1 cellular context compared by ENCODE assay signal in the genomic region with DNA sequence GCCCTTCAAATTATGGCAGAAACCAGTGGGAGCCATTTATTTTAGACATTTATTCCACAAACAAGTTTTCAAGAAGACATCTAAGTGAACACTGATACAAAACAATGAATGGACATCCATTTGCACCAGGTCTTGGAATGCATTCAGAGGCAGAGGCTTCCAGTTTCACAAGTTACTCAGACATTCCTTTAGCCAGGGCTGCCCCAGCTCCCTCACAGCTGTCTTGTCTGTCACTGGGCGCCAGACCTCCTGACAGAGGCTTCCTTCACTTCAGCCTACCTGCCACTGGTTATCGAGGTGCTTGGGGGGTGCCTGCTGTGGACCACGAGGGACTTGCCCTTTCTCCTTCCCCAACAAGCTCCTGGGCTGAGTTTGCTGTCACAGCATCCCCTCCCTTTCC.
TF ChIP-seq lines count a peak whose summit lies in the region.

No MANE protein-coding gene starts in this region.

TF ChIP-seq in GM23338, 12 proteins besides CTCF, POLR2A, EP300 and RAD21 (continued from another document):
- TF ChIP-seq, protein P1, sequence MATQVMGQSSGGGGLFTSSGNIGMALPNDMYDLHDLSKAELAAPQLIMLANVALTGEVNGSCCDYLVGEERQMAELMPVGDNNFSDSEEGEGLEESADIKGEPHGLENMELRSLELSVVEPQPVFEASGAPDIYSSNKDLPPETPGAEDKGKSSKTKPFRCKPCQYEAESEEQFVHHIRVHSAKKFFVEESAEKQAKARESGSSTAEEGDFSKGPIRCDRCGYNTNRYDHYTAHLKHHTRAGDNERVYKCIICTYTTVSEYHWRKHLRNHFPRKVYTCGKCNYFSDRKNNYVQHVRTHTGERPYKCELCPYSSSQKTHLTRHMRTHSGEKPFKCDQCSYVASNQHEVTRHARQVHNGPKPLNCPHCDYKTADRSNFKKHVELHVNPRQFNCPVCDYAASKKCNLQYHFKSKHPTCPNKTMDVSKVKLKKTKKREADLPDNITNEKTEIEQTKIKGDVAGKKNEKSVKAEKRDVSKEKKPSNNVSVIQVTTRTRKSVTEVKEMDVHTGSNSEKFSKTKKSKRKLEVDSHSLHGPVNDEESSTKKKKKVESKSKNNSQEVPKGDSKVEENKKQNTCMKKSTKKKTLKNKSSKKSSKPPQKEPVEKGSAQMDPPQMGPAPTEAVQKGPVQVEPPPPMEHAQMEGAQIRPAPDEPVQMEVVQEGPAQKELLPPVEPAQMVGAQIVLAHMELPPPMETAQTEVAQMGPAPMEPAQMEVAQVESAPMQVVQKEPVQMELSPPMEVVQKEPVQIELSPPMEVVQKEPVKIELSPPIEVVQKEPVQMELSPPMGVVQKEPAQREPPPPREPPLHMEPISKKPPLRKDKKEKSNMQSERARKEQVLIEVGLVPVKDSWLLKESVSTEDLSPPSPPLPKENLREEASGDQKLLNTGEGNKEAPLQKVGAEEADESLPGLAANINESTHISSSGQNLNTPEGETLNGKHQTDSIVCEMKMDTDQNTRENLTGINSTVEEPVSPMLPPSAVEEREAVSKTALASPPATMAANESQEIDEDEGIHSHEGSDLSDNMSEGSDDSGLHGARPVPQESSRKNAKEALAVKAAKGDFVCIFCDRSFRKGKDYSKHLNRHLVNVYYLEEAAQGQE (IDR thresholded peaks at IDR 0.05; ENCODE audit: unreplicated experiment), result no peak
- TF ChIP-seq, protein P2, sequence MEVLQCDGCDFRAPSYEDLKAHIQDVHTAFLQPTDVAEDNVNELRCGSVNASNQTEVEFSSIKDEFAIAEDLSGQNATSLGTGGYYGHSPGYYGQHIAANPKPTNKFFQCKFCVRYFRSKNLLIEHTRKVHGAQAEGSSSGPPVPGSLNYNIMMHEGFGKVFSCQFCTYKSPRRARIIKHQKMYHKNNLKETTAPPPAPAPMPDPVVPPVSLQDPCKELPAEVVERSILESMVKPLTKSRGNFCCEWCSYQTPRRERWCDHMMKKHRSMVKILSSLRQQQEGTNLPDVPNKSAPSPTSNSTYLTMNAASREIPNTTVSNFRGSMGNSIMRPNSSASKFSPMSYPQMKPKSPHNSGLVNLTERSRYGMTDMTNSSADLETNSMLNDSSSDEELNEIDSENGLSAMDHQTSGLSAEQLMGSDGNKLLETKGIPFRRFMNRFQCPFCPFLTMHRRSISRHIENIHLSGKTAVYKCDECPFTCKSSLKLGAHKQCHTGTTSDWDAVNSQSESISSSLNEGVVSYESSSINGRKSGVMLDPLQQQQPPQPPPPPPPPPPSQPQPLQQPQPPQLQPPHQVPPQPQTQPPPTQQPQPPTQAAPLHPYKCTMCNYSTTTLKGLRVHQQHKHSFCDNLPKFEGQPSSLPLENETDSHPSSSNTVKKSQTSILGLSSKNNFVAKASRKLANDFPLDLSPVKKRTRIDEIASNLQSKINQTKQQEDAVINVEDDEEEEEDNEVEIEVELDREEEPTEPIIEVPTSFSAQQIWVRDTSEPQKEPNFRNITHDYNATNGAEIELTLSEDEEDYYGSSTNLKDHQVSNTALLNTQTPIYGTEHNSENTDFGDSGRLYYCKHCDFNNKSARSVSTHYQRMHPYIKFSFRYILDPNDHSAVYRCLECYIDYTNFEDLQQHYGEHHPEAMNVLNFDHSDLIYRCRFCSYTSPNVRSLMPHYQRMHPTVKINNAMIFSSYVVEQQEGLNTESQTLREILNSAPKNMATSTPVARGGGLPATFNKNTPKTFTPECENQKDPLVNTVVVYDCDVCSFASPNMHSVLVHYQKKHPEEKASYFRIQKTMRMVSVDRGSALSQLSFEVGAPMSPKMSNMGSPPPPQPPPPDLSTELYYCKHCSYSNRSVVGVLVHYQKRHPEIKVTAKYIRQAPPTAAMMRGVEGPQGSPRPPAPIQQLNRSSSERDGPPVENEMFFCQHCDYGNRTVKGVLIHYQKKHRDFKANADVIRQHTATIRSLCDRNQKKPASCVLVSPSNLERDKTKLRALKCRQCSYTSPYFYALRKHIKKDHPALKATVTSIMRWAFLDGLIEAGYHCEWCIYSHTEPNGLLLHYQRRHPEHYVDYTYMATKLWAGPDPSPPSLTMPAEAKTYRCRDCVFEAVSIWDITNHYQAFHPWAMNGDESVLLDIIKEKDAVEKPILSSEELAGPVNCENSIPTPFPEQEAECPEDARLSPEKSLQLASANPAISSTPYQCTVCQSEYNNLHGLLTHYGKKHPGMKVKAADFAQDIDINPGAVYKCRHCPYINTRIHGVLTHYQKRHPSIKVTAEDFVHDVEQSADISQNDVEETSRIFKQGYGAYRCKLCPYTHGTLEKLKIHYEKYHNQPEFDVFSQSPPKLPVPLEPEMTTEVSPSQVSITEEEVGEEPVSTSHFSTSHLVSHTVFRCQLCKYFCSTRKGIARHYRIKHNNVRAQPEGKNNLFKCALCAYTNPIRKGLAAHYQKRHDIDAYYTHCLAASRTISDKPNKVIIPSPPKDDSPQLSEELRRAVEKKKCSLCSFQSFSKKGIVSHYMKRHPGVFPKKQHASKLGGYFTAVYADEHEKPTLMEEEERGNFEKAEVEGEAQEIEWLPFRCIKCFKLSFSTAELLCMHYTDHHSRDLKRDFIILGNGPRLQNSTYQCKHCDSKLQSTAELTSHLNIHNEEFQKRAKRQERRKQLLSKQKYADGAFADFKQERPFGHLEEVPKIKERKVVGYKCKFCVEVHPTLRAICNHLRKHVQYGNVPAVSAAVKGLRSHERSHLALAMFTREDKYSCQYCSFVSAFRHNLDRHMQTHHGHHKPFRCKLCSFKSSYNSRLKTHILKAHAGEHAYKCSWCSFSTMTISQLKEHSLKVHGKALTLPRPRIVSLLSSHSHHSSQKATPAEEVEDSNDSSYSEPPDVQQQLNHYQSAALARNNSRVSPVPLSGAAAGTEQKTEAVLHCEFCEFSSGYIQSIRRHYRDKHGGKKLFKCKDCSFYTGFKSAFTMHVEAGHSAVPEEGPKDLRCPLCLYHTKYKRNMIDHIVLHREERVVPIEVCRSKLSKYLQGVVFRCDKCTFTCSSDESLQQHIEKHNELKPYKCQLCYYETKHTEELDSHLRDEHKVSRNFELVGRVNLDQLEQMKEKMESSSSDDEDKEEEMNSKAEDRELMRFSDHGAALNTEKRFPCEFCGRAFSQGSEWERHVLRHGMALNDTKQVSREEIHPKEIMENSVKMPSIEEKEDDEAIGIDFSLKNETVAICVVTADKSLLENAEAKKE (CRISPR knock-in tag; IDR thresholded peaks at IDR 0.05), result no peak
- TF ChIP-seq EZH2 (IDR thresholded peaks at IDR 0.05; ENCODE audit: low read depth, unreplicated experiment) (no peak), EZH2phosphoT487 (IDR thresholded peaks at IDR 0.05; ENCODE audit: unreplicated experiment) (no peak), NANOG (IDR thresholded peaks at IDR 0.05; ENCODE audit: borderline replicate concordance) (no peak), ZNF114 (CRISPR knock-in tag; IDR thresholded peaks at IDR 0.05) (no peak), POLR2AphosphoS5 (IDR thresholded peaks at IDR 0.05; ENCODE audit: low read depth) (no peak)
